Comparison of ENCODE assay signal across 9 cellular contexts in the genomic region with DNA sequence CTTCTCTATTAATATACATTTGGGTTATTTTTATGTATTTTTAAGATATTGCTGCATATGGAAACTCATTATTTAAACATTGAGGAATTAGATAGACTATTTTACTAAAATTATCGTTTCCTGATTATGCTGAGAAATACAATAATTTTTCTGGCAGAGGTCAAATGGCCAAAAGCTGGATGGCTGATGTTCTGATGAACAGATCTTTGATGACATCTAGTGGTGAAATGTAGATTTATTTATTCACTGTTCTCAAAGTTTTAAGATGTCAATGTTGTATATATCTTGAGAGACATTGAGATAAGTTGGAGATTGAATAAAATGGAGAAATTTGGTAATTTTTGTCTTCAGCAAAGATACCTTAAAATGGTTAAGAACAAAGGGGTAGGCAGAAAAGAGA.
DNase-seq lines count a peak whose midpoint lies in the region; ATAC-seq, FAIRE-seq and TF ChIP-seq lines count a peak whose summit lies in the region.
"Had no signal": no experiment of that assay in that cellular context is flagged by ENCODE, and none has a peak within 500 bp of the region (broad histone marks: within the 10 kb centered on the region; RNA-seq: fewer than 3 reads in every experiment).

No MANE protein-coding gene starts in this region.

- RAD21 ChIA-PET in GM12878 (lab: Charles Lee; ENCODE audit: unreplicated experiment), result interaction anchor here (0.9 to 3.2 kb wide), 5 partner anchors 36 to 314 kb away, joined by 3 to 13 read pairs (median 5); no protein-coding TSS in a partner anchor

- intact Hi-C loops in CD14-positive monocyte (cut with micrococcal nuclease), result loop anchor here in 1 of 2 donors (10.0 kb wide), 1 partner anchor 1300 kb away; no protein-coding TSS in a partner anchor
- intact Hi-C loops in GM12878 (cut with micrococcal nuclease; ENCODE audit: unreplicated experiment), result loop anchor here (1.0 to 10.0 kb wide), 4 partner anchors 35 to 1302 kb away; no protein-coding TSS in a partner anchor
- intact Hi-C loops in HepG2 (cut with micrococcal nuclease; ENCODE audit: unreplicated experiment), result loop anchor here (1.0 to 10.0 kb wide), 2 partner anchors 308 to 790 kb away; no protein-coding TSS in a partner anchor
- intact Hi-C loops in activated CD4-positive, alpha-beta T cell treated with anti-CD3 and anti-CD28 coated beads, Interleukin-2, amount 10 ng/mL, durations not matched to agents 24 days and 14 days (cut with micrococcal nuclease), result loop anchor here (2.0 to 10.0 kb wide), 2 partner anchors 308 to 1300 kb away; no protein-coding TSS in a partner anchor

- H3K4me2 ChIP-seq in GM12878 (ENCODE audit: control insufficient read depth, insufficient read depth) (no peak overlapping the region), HepG2 (ENCODE audit: low read depth, low read length) (no peak overlapping the region)

- H3K79me2 ChIP-seq in GM12878 (ENCODE audit: control insufficient read depth, insufficient read depth, low read length) (no peaks in the 10 kb centered on the region), HepG2 (ENCODE audit: insufficient read depth, low read length) (no peaks in the 10 kb centered on the region)

- no peaks in the 10 kb centered on the region for H3K36me3 Mint-ChIP-seq in CD14-positive monocyte
- no peaks in the 10 kb centered on the region for H3K36me3 Mint-ChIP-seq in activated CD4-positive, alpha-beta T cell treated with anti-CD3 and anti-CD28 coated beads, Interleukin-2, amount 10 ng/mL, durations not matched to agents 24 days and 14 days (ENCODE audit: low read depth)

- H3K4me1 ChIP-seq in GM12878 (ENCODE audit: control insufficient read depth, insufficient read depth, low read length) (peaks cover 14% of the 10 kb centered on the region), HepG2 (ENCODE audit: insufficient read depth, low read length) (no peaks in the 10 kb centered on the region)

- peak; percentile 69 for FAIRE-seq in GM12878 (lab: Jason Lieb, UNC)
- FAIRE-seq in HepG2 (lab: Jason Lieb, UNC), result peak; percentile 71

- H3K27ac ChIP-seq in GM12878 (ENCODE audit: control insufficient read depth, insufficient read depth) (no peak overlapping the region), HepG2 (ENCODE audit: extremely low read length, insufficient read depth, low read length) (no peak overlapping the region)

- H3K27ac Mint-ChIP-seq in CD14-positive monocyte, result no peak overlapping the region
- H3K27ac Mint-ChIP-seq in activated CD4-positive, alpha-beta T cell treated with anti-CD3 and anti-CD28 coated beads, Interleukin-2, amount 10 ng/mL, durations not matched to agents 24 days and 14 days, result no peak overlapping the region
- H3K27ac Mint-ChIP-seq: memory B cell had no signal

- TF ChIP-seq CTCF in CD14-positive monocyte (IDR thresholded peaks at IDR 0.05), result peak; percentile 39
- TF ChIP-seq CTCF in GM12878 (IDR thresholded peaks at IDR 0.05 in 2 of 3, conservative IDR thresholded peaks at IDR 0.05 in 1 of 3; ENCODE audit: control insufficient read depth in 2 of 3, extremely low read depth in 1 of 3, insufficient read depth in 1 of 3, low read depth in 3 of 3, low read length in 3 of 3), result peak; percentile 43 to 58 (median 44); a peak in 4 of 6 replicates
- TF ChIP-seq CTCF in HepG2 (CRISPR knock-in tag; IDR thresholded peaks at IDR 0.05), result peak; percentile 57

- BruUV-seq in GM12878 (replicated peaks; lab: Mats Ljungman, UMichigan) (no TSS peak), HepG2 (replicated peaks; lab: Mats Ljungman, UMichigan) (no TSS peak)

- H3K9me3 ChIP-seq in GM12878 (replicated peaks; ENCODE audit: control insufficient read depth, insufficient read depth, low read length) (no peaks in the 10 kb centered on the region), HepG2 (ENCODE audit: low read length) (no peaks in the 10 kb centered on the region)

- in situ Hi-C loops in GM12878 (cut with MboI) (loop anchor here (10.0 to 25.0 kb wide), 2 partner anchors 300 to 1307 kb away; no protein-coding TSS in a partner anchor), HepG2 (cut with HindIII; ENCODE audit: extremely low pct_ligation_motif_present, low pct_unique_long_range_greater_than_20kb) (loop anchor here (5.0 kb wide), 1 partner anchor 307 kb away; no protein-coding TSS in a partner anchor)

- H3K27me3 ChIP-seq in GM12878 (replicated peaks in 1 of 2; ENCODE audit: control insufficient read depth in 2 of 2, insufficient read depth in 2 of 2, low read length in 1 of 2) (no peaks in the 10 kb centered on the region), HepG2 (ENCODE audit: control insufficient read depth in 1 of 2, insufficient read depth in 2 of 2, low read length in 2 of 2) (no peaks in the 10 kb centered on the region)

- H3K36me3 ChIP-seq in GM12878 (ENCODE audit: control insufficient read depth in 2 of 2, insufficient read depth in 2 of 2, low read length in 1 of 2), result no peaks in the 10 kb centered on the region
- no peaks in the 10 kb centered on the region for H3K36me3 ChIP-seq in HepG2 (replicated peaks in 1 of 2; ENCODE audit: control insufficient read depth in 1 of 2, insufficient read depth in 2 of 2, low read length in 2 of 2)

- peak; percentile 80 for TF ChIP-seq RAD21 in GM12878 (IDR thresholded peaks at IDR 0.05; ENCODE audit: insufficient read depth, low read depth, low read length)
- no peak for TF ChIP-seq RAD21 in HepG2 (CRISPR knock-in tag; IDR thresholded peaks at IDR 0.05)

- no peak overlapping the region for H3K4me3 Mint-ChIP-seq in CD14-positive monocyte
- H3K4me3 Mint-ChIP-seq in activated CD4-positive, alpha-beta T cell treated with anti-CD3 and anti-CD28 coated beads, Interleukin-2, amount 10 ng/mL, durations not matched to agents 24 days and 14 days, result no peak overlapping the region
- H3K4me3 Mint-ChIP-seq: memory B cell had no signal

- no peak overlapping the region for H2AFZ ChIP-seq in GM12878 (ENCODE audit: control insufficient read depth, low read depth, low read length)
- no peak overlapping the region for H2AFZ ChIP-seq in HepG2 (ENCODE audit: low read length)

- WGBS in GM12878 (ENCODE audit: insufficient coverage, insufficient replicate concordance, low lambda C conversion rate, missing lambda C conversion rate), result 0% methylated on average over 1 of the region's 1 CpG
- 0% methylated on average over 1 of the region's 1 CpG for WGBS in HepG2 (ENCODE audit: low lambda C conversion rate)

- CTCF ChIA-PET in GM12878 (lab: Yijun Ruan, JAX) (interaction anchor here (0.7 to 8.6 kb wide), 13 partner anchors 9 to 1928 kb away, joined by 3 to 55 read pairs (median 5); no protein-coding TSS in a partner anchor), HepG2 (lab: Yijun Ruan, JAX; ENCODE audit: low intra/inter-chr PET ratio, low total read pairs) (interaction anchor here (1.4 to 2.9 kb wide), 2 partner anchors 308 to 1417 kb away, joined by 3 to 22 read pairs; no protein-coding TSS in a partner anchor)

- no peaks in the 10 kb centered on the region for H3K9me3 Mint-ChIP-seq in CD14-positive monocyte
- no peaks in the 10 kb centered on the region for H3K9me3 Mint-ChIP-seq in activated CD4-positive, alpha-beta T cell treated with anti-CD3 and anti-CD28 coated beads, Interleukin-2, amount 10 ng/mL, durations not matched to agents 24 days and 14 days
- H3K9me3 Mint-ChIP-seq: memory B cell had no signal

- ATAC-seq in GM18907 (IDR thresholded peaks at IDR 0.05; ENCODE audit: unreplicated experiment) (peak; percentile 53), GM12878 (peak; percentile 48), HepG2 (no peak), HG03460 (IDR thresholded peaks at IDR 0.05; ENCODE audit: unreplicated experiment) (no peak), HG02840 (IDR thresholded peaks at IDR 0.05; ENCODE audit: low FRiP score, unreplicated experiment) (no peak)

- DNase-seq in CD14-positive monocyte (ENCODE audit: low spot score) (no peak), NCI-H1417 treated with DMSO at 0.1 percent for 48 hours (lab: John Stamatoyannopoulos, UW) (peak; percentile 17), GM12878 (ENCODE audit: low read depth, low spot score) (peak; percentile 11), HepG2 (ENCODE audit: low spot score) (peak; percentile 12)
- DNase-seq in activated CD4-positive, alpha-beta T cell treated with anti-CD3 and anti-CD28 coated beads, Interleukin-2, amount 10 ng/mL, durations not matched to agents 24 days and 14 days, result no peak

- TF ChIP-seq EP300 in GM12878 (IDR thresholded peaks at IDR 0.05; ENCODE audit: borderline replicate concordance in 1 of 2, control insufficient read depth in 1 of 2, low read depth in 2 of 2, low read length in 2 of 2) (no peak), HepG2 (IDR thresholded peaks at IDR 0.05; ENCODE audit: low read depth in 2 of 2, low read length in 2 of 2) (no peak), HepG2 (CRISPR knock-in tag; IDR thresholded peaks at IDR 0.05; ENCODE audit: borderline replicate concordance) (no peak)

- H3K4me3 ChIP-seq in GM12878 (no peak overlapping the region), HepG2 (replicated peaks in 1 of 3; ENCODE audit: insufficient read depth in 1 of 3, low read depth in 2 of 3, low read length in 3 of 3) (no peak overlapping the region)

- H3K27me3 Mint-ChIP-seq in CD14-positive monocyte (ENCODE audit: low read depth in 3 of 3), result no peaks in the 10 kb centered on the region
- H3K27me3 Mint-ChIP-seq in activated CD4-positive, alpha-beta T cell treated with anti-CD3 and anti-CD28 coated beads, Interleukin-2, amount 10 ng/mL, durations not matched to agents 24 days and 14 days, result peaks cover 3% of the 10 kb centered on the region
- H3K27me3 Mint-ChIP-seq: memory B cell had no signal

- no peaks in the 10 kb centered on the region for H3K4me1 Mint-ChIP-seq in CD14-positive monocyte
- H3K4me1 Mint-ChIP-seq in activated CD4-positive, alpha-beta T cell treated with anti-CD3 and anti-CD28 coated beads, Interleukin-2, amount 10 ng/mL, durations not matched to agents 24 days and 14 days, result peaks cover 6% of the 10 kb centered on the region
- H3K4me1 Mint-ChIP-seq: memory B cell had no signal

- POLR2A ChIA-PET in GM12878 (lab: Charles Lee), result no interaction called here
- POLR2A ChIA-PET in HepG2 (lab: Yijun Ruan, JAX), result no interaction called here

- TF ChIP-seq POLR2A in GM12878 (IDR thresholded peaks at IDR 0.05; ENCODE audit: low read depth, low read length) (no peak), HepG2 (IDR thresholded peaks at IDR 0.05; ENCODE audit: insufficient read depth in 1 of 2, low read depth in 2 of 2, low read length in 2 of 2) (no peak)

- H3K9ac ChIP-seq in GM12878 (ENCODE audit: control insufficient read depth, insufficient read depth, low read length), result no peak overlapping the region
- no peak overlapping the region for H3K9ac ChIP-seq in HepG2 (ENCODE audit: insufficient read depth, low read depth, low read length)

- SMC1A ChIA-PET in GM12878 (lab: Charles Lee; ENCODE audit: uncharacterized antibody, unreplicated experiment), result interaction anchor here (0.9 to 1.8 kb wide), 5 partner anchors 132 to 310 kb away, joined by 3 to 12 read pairs (median 6); no protein-coding TSS in a partner anchor

- H4K20me1 ChIP-seq in GM12878 (ENCODE audit: control insufficient read depth, insufficient read depth) (no peaks in the 10 kb centered on the region), HepG2 (ENCODE audit: insufficient read depth, low read length) (no peaks in the 10 kb centered on the region)

TF ChIP-seq in GM12878, 131 proteins besides CTCF, POLR2A, EP300 and RAD21 (continues in another document):
- no peak for TF ChIP-seq MYB (IDR thresholded peaks at IDR 0.05; ENCODE audit: borderline replicate concordance, low read depth, low read length)

TF ChIP-seq in HepG2, 621 proteins besides CTCF, POLR2A, EP300 and RAD21 (continues in another document):
- TF ChIP-seq ARNT (IDR thresholded peaks at IDR 0.05) (no peak), TRIM24 (CRISPR knock-in tag; IDR thresholded peaks at IDR 0.05) (no peak)

Comparison
In these comparisons a context has a peak if more than half of its experiments do, and no peak if none do; other contexts are left out.
1. DNase-seq: peak in NCI-H1417 treated with DMSO at 0.1 percent for 48 hours (single experiment), GM12878 (single experiment) and HepG2 (single experiment); none in CD14-positive monocyte (single experiment) and activated CD4-positive, alpha-beta T cell treated with anti-CD3 and anti-CD28 coated beads, Interleukin-2, amount 10 ng/mL, durations not matched to agents 24 days and 14 days (single experiment).
2. ATAC-seq: peak in GM18907 (single experiment) and GM12878 (single experiment); none in HepG2 (single experiment), HG03460 (single experiment) and HG02840 (single experiment).
3. Peak in every context shown above with its lines, with median percentiles within 50 percentile points of each other: CTCF ChIP-seq.